In the genomic region with DNA sequence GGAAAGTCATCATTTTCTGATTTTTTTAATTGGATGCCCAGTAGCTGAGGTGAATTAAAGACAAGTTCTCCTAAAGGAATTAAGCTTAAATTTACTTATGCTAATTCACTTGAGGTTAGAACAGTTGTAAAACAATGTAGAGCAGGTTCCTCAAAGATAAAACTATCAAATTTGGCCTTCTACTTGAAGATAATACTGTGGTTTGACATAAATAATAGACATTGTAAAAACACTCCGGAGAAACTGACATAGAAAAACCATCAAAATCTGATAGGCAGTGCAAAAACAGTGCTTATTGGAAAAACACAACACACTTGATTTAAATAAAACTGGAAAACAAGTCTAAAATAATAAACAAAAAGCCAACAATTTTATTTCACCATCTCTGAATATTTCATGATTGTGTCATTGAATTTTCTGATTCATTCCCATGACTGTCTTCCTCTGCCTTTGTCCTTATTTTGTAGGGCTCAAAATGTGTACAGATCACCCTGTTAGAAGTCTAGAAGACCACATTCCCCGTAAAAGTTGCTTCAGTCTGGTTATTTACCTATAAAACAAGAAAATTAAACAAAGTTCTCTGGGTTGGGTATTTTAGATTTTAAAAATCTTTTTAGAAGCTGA, we compare ENCODE assay signal across 23 cellular contexts. TPM values are rescaled to one million over a fixed set of nuclear protein-coding genes. Genes with fewer than 3 reads are reported as not detected.
A peak's percentile ranks its signal among the peaks of the same experiment; 100 is the strongest.
DNase-seq lines count a peak whose midpoint lies in the region; ATAC-seq, FAIRE-seq and TF ChIP-seq lines count a peak whose summit lies in the region.
"Had no signal": no experiment of that assay in that cellular context is flagged by ENCODE, and none has a peak within 500 bp of the region (broad histone marks: within the 10 kb centered on the region; RNA-seq: fewer than 3 reads in every experiment).

No MANE protein-coding gene starts in this region.

- no peak for FAIRE-seq in HepG2 (lab: Jason Lieb, UNC)
- FAIRE-seq: colon, endometrium, GM19239 had no signal

- H3K36me3 ChIP-seq in HepG2 (replicated peaks in 1 of 2; ENCODE audit: control insufficient read depth in 1 of 2, insufficient read depth in 2 of 2, low read length in 2 of 2) (no peaks in the 10 kb centered on the region), right lobe of liver (no peaks in the 10 kb centered on the region), brain microvascular endothelial cell (replicated peaks) (no peaks in the 10 kb centered on the region)

- POLR2A ChIA-PET in HepG2 (lab: Yijun Ruan, JAX), result interaction anchor here (1.0 to 4.0 kb wide), 3 partner anchors 28 to 60 kb away, joined by 3 to 21 read pairs (median 4); a partner anchor contains a TSS

- no peak overlapping the region for H3K9ac ChIP-seq in HepG2 (ENCODE audit: insufficient read depth, low read depth, low read length)

- ATAC-seq in HepG2, result no peak
- no peak for ATAC-seq in right lobe of liver
- ATAC-seq in foreskin keratinocyte, result peak; percentile 39
- no peak for ATAC-seq in HG02884 (IDR thresholded peaks at IDR 0.05; ENCODE audit: unreplicated experiment)
- ATAC-seq: activated CD4-positive, CD25-positive, alpha-beta regulatory T cell treated with anti-CD3 and anti-CD28 coated beads, Interleukin-2, amount 50 U/mL, for 24 hours; activated CD8-positive, alpha-beta memory T cell treated with anti-CD3 and anti-CD28 coated beads, Interleukin-2, amount 10 ng/mL, durations not matched to agents 7 days and 5 days; HCT116; natural killer cell; stimulated activated effector memory CD8-positive, alpha-beta T cell treated with anti-CD3 and anti-CD28 coated beads, Interleukin-12 subunit alpha, Interleukin-12 subunit beta, amount 100 ng/mL, for 72 hours had no signal

- no peak overlapping the region for H3K4me2 ChIP-seq in HepG2 (ENCODE audit: low read depth, low read length)

- TF ChIP-seq POLR2A in HepG2 (IDR thresholded peaks at IDR 0.05; ENCODE audit: insufficient read depth in 1 of 2, low read depth in 2 of 2, low read length in 2 of 2) (no peak), right lobe of liver (IDR thresholded peaks at IDR 0.05) (no peak)

- TF ChIP-seq CTCF in HepG2 (CRISPR knock-in tag; IDR thresholded peaks at IDR 0.05) (no peak), right lobe of liver (IDR thresholded peaks at IDR 0.05) (no peak), brain microvascular endothelial cell (IDR thresholded peaks at IDR 0.05; ENCODE audit: low read depth, low read length, missing control alignments) (no peak), foreskin keratinocyte (conservative IDR thresholded peaks at IDR 0.05) (no peak)

- H3K4me3 ChIP-seq in HepG2 (replicated peaks in 1 of 3; ENCODE audit: insufficient read depth in 1 of 3, low read depth in 2 of 3, low read length in 3 of 3) (no peak overlapping the region), right lobe of liver (no peak overlapping the region), brain microvascular endothelial cell (ENCODE audit: low read depth, low read length) (no peak overlapping the region)
- H3K4me3 ChIP-seq: lung had no signal

- H4K20me1 ChIP-seq in HepG2 (ENCODE audit: insufficient read depth, low read length), result no peaks in the 10 kb centered on the region

- WGBS in HepG2 (ENCODE audit: low lambda C conversion rate), result 50% methylated on average over 2 of the region's 2 CpGs
- WGBS in right lobe of liver (ENCODE audit: insufficient coverage, low coverage, low lambda C conversion rate, missing lambda C conversion rate), result 55% methylated on average over 2 of the region's 2 CpGs

- intact Hi-C loops in HepG2 (cut with micrococcal nuclease; ENCODE audit: unreplicated experiment), result no loop called here
- intact Hi-C loops in right lobe of liver (cut with DNase I), result no loop called here
- intact Hi-C loops in head of caudate nucleus (cut with DNase I), result no loop called here

- BruUV-seq in HepG2 (replicated peaks; lab: Mats Ljungman, UMichigan), result no TSS peak

- H2AFZ ChIP-seq in HepG2 (ENCODE audit: low read length), result no peak overlapping the region

- H3K4me1 ChIP-seq in HepG2 (ENCODE audit: insufficient read depth, low read length), result peaks cover 36% of the 10 kb centered on the region
- H3K4me1 ChIP-seq in right lobe of liver, result peaks cover 0 to 8% (median 5%) of the 10 kb centered on the region in 4 donors
- H3K4me1 ChIP-seq in foreskin keratinocyte, result peaks cover 8% of the 10 kb centered on the region

- in situ Hi-C loops in HepG2 (cut with HindIII; ENCODE audit: extremely low pct_ligation_motif_present, low pct_unique_long_range_greater_than_20kb), result no loop called here
- in situ Hi-C loops in brain microvascular endothelial cell (cut with HindIII; ENCODE audit: low pct_ligation_motif_present, low sequenced_read_pairs), result no loop called here

- no peaks in the 10 kb centered on the region for H3K79me2 ChIP-seq in HepG2 (ENCODE audit: insufficient read depth, low read length)

- H3K27me3 ChIP-seq in HepG2 (ENCODE audit: control insufficient read depth in 1 of 2, insufficient read depth in 2 of 2, low read length in 2 of 2) (no peaks in the 10 kb centered on the region; a peak in 1 of 5 replicates), right lobe of liver (no peaks in the 10 kb centered on the region), brain microvascular endothelial cell (replicated peaks) (no peaks in the 10 kb centered on the region), foreskin keratinocyte (no peaks in the 10 kb centered on the region)

- CTCF ChIA-PET in HepG2 (lab: Yijun Ruan, JAX; ENCODE audit: low intra/inter-chr PET ratio, low total read pairs), result no interaction called here

- DNase-seq in HepG2 (ENCODE audit: low spot score), result no peak
- no peak for DNase-seq in right lobe of liver
- no peak for DNase-seq in brain microvascular endothelial cell
- DNase-seq in foreskin keratinocyte, result peak in 1 of 2 donors; percentile 39
- DNase-seq in NAMALWA (ENCODE audit: low spot score), result no peak
- DNase-seq in head of caudate nucleus, result no peak
- no peak for DNase-seq in NCI-H446 (lab: John Stamatoyannopoulos, UW)
- DNase-seq: activated CD8-positive, alpha-beta memory T cell treated with anti-CD3 and anti-CD28 coated beads, Interleukin-2, amount 10 ng/mL, durations not matched to agents 7 days and 5 days; activated effector memory CD4-positive, alpha-beta T cell treated with anti-CD3 and anti-CD28 coated beads, Interleukin-2, amount 50 U/mL, for 16 hours; anterior cingulate cortex; CD4-positive, alpha-beta memory T cell; glutamatergic neuron; natural killer cell; Right ventricle myocardium superior; stimulated activated CD4-positive, alpha-beta T cell treated with anti-CD3 and anti-CD28 coated beads, Interleukin-12 subunit alpha, Interleukin-12 subunit beta, amount 100 ng/mL, for 4 hours had no signal

- TF ChIP-seq EP300 in HepG2 (IDR thresholded peaks at IDR 0.05; ENCODE audit: low read depth in 2 of 2, low read length in 2 of 2) (no peak), HepG2 (CRISPR knock-in tag; IDR thresholded peaks at IDR 0.05; ENCODE audit: borderline replicate concordance) (no peak)

- H3K27ac ChIP-seq in HepG2 (ENCODE audit: extremely low read length, insufficient read depth, low read length) (no peak overlapping the region), right lobe of liver (no peak overlapping the region), brain microvascular endothelial cell (peak overlapping the region; percentile 63), foreskin keratinocyte (no peak overlapping the region)

- no peak for TF ChIP-seq RAD21 in HepG2 (CRISPR knock-in tag; IDR thresholded peaks at IDR 0.05)

- no peaks in the 10 kb centered on the region for H3K9me3 ChIP-seq in HepG2 (ENCODE audit: low read length)
- no peaks in the 10 kb centered on the region for H3K9me3 ChIP-seq in right lobe of liver

RNA-seq across cellular contexts. Expression of a gene that starts 28.3 kb away (rescaled TPM):
- 10.6 and 19.2 TPM in 2 replicates for total RNA-seq in HepG2 (2016; rRNA removed; fragmentation: Illumina TruSeq; extraction: Trizol)
- total RNA-seq in HepG2 (2016; cell fraction: cytosol; rRNA removed; fragmentation: Illumina TruSeq; extraction: Trizol; ENCODE audit: low read depth), result 2.5 and 3.1 TPM in 2 replicates
- 10.6 and 17.6 TPM in 2 replicates for total RNA-seq in HepG2 (2016; cell fraction: insoluble cytoplasmic fraction; rRNA removed; fragmentation: Illumina TruSeq; extraction: Trizol)
- 20.1 and 24.4 TPM in 2 replicates for total RNA-seq in HepG2 (2016; cell fraction: membrane; rRNA removed; fragmentation: Illumina TruSeq; extraction: Trizol)
- total RNA-seq in HepG2 (2016; cell fraction: nucleus; rRNA removed; fragmentation: Illumina TruSeq; extraction: Trizol), result 9.0 and 10.7 TPM in 2 replicates
- 21.4 and 24.9 TPM in 2 replicates for polyA plus RNA-seq in HepG2 (2011; rRNA removed)
- polyA plus RNA-seq in HepG2 (2011; cell fraction: cytosol; rRNA removed), result 14.9 and 22.6 TPM in 2 replicates
- 12.3 and 12.6 TPM in 2 replicates for polyA plus RNA-seq in HepG2 (2011; cell fraction: nucleus; rRNA removed)
- 35.5 and 45.2 TPM in 2 replicates for polyA plus RNA-seq in HepG2 (2012)
- polyA plus RNA-seq in HepG2 (2016; cell fraction: cytosol; fragmentation: Illumina TruSeq; extraction: Trizol; ENCODE audit: low read depth), result 3.4 and 3.6 TPM in 2 replicates
- polyA plus RNA-seq in HepG2 (2016; cell fraction: insoluble cytoplasmic fraction; fragmentation: Illumina TruSeq; extraction: Trizol; ENCODE audit: low read depth), result 19.5 and 21.2 TPM in 2 replicates
- 19.1 and 22.9 TPM in 2 replicates for polyA plus RNA-seq in HepG2 (2016; cell fraction: membrane; fragmentation: Illumina TruSeq; extraction: Trizol; ENCODE audit: low read depth)
- polyA plus RNA-seq in HepG2 (2016; cell fraction: nucleus; fragmentation: Illumina TruSeq; extraction: Trizol; ENCODE audit: insufficient read depth, low read depth), result 12.8 and 14.3 TPM in 2 replicates
- polyA minus RNA-seq in HepG2 (2011; rRNA and poly(A)+ RNA removed; ENCODE audit: low replicate concordance), result 0.47 and 45.0 TPM in 2 replicates
- polyA minus RNA-seq in HepG2 (2011; cell fraction: cytosol; rRNA and poly(A)+ RNA removed), result 26.4 and 29.2 TPM in 2 replicates
- polyA minus RNA-seq in HepG2 (2011; cell fraction: nucleus; rRNA and poly(A)+ RNA removed), result 33.1 and 37.5 TPM in 2 replicates
- total RNA-seq in right lobe of liver, result 100 to 1,000 TPM; 101 to 289 (median 134) TPM
- total RNA-seq in foreskin keratinocyte, result 0.04 and 0.07 TPM in 2 replicates
- 0.02 TPM in 2 replicates for polyA plus RNA-seq in foreskin keratinocyte

RNA-seq across cellular contexts. Expression of a gene that starts 52.3 kb away (rescaled TPM):
- total RNA-seq in HepG2 (2016; rRNA removed; fragmentation: Illumina TruSeq; extraction: Trizol) (96.6 and 166 TPM in 2 replicates), right lobe of liver (10 to 100 TPM; 18.7 to 31.6 (median 27.0) TPM), foreskin keratinocyte (33.5 and 34.4 TPM in 2 replicates)
- total RNA-seq in HepG2 (2016; cell fraction: cytosol; rRNA removed; fragmentation: Illumina TruSeq; extraction: Trizol; ENCODE audit: low read depth), result 36.4 and 45.6 TPM in 2 replicates
- total RNA-seq in HepG2 (2016; cell fraction: insoluble cytoplasmic fraction; rRNA removed; fragmentation: Illumina TruSeq; extraction: Trizol), result 99.9 and 166 TPM in 2 replicates
- 85.2 and 99.8 TPM in 2 replicates for total RNA-seq in HepG2 (2016; cell fraction: membrane; rRNA removed; fragmentation: Illumina TruSeq; extraction: Trizol)
- 44.0 and 50.3 TPM in 2 replicates for total RNA-seq in HepG2 (2016; cell fraction: nucleus; rRNA removed; fragmentation: Illumina TruSeq; extraction: Trizol)
- polyA plus RNA-seq in HepG2 (2011; rRNA removed) (26.9 and 35.1 TPM in 2 replicates), foreskin keratinocyte (21.9 and 23.1 TPM in 2 replicates)
- 14.0 and 22.3 TPM in 2 replicates for polyA plus RNA-seq in HepG2 (2011; cell fraction: cytosol; rRNA removed)
- polyA plus RNA-seq in HepG2 (2011; cell fraction: nucleus; rRNA removed), result 9.7 and 13.3 TPM in 2 replicates
- 44.4 and 56.1 TPM in 2 replicates for polyA plus RNA-seq in HepG2 (2012)
- 29.3 and 47.9 TPM in 2 replicates for polyA plus RNA-seq in HepG2 (2016; cell fraction: cytosol; fragmentation: Illumina TruSeq; extraction: Trizol; ENCODE audit: low read depth)
- 142 and 145 TPM in 2 replicates for polyA plus RNA-seq in HepG2 (2016; cell fraction: insoluble cytoplasmic fraction; fragmentation: Illumina TruSeq; extraction: Trizol; ENCODE audit: low read depth)
- 58.2 and 68.6 TPM in 2 replicates for polyA plus RNA-seq in HepG2 (2016; cell fraction: membrane; fragmentation: Illumina TruSeq; extraction: Trizol; ENCODE audit: low read depth)
- 60.3 and 61.7 TPM in 2 replicates for polyA plus RNA-seq in HepG2 (2016; cell fraction: nucleus; fragmentation: Illumina TruSeq; extraction: Trizol; ENCODE audit: insufficient read depth, low read depth)
- 5.9 and 8.2 TPM in 2 replicates for polyA minus RNA-seq in HepG2 (2011; rRNA and poly(A)+ RNA removed; ENCODE audit: low replicate concordance)
- 58.7 and 64.4 TPM in 2 replicates for polyA minus RNA-seq in HepG2 (2011; cell fraction: cytosol; rRNA and poly(A)+ RNA removed)
- 32.3 and 35.6 TPM in 2 replicates for polyA minus RNA-seq in HepG2 (2011; cell fraction: nucleus; rRNA and poly(A)+ RNA removed)
